ENCODE assay signal across 1 cellular context in the genomic region with DNA sequence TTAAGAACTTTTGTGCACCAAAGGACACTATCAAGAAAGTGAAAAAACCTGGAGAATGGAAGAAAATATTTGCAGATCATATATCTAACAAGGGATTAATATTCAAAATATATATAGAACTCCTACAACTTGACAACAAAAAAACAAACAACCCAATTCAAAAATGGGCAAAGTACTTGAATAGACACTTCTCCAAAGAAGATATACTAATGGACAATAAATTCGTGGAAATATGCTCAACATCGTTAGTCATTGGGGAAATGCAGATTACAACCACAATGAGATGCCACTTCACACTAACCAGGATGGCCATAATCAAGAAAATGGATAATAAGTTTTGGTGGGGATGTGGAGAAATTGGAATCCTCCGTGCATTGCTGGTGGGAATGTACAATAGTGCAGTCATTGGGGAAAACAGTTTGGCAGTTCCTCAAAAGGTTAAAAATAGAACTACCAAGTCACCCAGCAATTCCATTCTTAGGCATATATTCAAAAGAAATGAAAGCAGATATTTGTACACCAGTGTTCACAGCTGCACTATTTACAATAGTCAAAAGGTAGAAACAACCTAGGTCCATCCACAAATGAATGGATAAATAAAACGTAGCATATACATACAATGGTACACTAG.
TF ChIP-seq lines count a peak whose summit lies in the region.

No MANE protein-coding gene starts in this region.

TF ChIP-seq in K562, 482 proteins besides CTCF, POLR2A, EP300 and RAD21:
- no peak for TF ChIP-seq HNRNPLL (IDR thresholded peaks at IDR 0.05; ENCODE audit: low read depth, low read length, poor library complexity, severe bottlenecking)
- no peak for TF ChIP-seq TAL1 (IDR thresholded peaks at IDR 0.05)
- peak in 1 of 2 experiments; percentile 38; a peak in 1 of 4 replicates for TF ChIP-seq TRIM24 (IDR thresholded peaks at IDR 0.05)
- TF ChIP-seq SMAD2 (IDR thresholded peaks at IDR 0.05; ENCODE audit: low read depth, low read length): no peak
- TF ChIP-seq MEF2A (IDR thresholded peaks at IDR 0.05; ENCODE audit: control insufficient read depth, low read depth, low read length): peak; percentile 76; the same call in 1 of the 2 replicates
- TF ChIP-seq NFE2 (IDR thresholded peaks at IDR 0.05; ENCODE audit: low read depth): peak; percentile 27; the same call in 1 of the 2 replicates
- TF ChIP-seq, protein P1, sequence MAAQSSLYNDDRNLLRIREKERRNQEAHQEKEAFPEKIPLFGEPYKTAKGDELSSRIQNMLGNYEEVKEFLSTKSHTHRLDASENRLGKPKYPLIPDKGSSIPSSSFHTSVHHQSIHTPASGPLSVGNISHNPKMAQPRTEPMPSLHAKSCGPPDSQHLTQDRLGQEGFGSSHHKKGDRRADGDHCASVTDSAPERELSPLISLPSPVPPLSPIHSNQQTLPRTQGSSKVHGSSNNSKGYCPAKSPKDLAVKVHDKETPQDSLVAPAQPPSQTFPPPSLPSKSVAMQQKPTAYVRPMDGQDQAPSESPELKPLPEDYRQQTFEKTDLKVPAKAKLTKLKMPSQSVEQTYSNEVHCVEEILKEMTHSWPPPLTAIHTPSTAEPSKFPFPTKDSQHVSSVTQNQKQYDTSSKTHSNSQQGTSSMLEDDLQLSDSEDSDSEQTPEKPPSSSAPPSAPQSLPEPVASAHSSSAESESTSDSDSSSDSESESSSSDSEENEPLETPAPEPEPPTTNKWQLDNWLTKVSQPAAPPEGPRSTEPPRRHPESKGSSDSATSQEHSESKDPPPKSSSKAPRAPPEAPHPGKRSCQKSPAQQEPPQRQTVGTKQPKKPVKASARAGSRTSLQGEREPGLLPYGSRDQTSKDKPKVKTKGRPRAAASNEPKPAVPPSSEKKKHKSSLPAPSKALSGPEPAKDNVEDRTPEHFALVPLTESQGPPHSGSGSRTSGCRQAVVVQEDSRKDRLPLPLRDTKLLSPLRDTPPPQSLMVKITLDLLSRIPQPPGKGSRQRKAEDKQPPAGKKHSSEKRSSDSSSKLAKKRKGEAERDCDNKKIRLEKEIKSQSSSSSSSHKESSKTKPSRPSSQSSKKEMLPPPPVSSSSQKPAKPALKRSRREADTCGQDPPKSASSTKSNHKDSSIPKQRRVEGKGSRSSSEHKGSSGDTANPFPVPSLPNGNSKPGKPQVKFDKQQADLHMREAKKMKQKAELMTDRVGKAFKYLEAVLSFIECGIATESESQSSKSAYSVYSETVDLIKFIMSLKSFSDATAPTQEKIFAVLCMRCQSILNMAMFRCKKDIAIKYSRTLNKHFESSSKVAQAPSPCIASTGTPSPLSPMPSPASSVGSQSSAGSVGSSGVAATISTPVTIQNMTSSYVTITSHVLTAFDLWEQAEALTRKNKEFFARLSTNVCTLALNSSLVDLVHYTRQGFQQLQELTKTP (IDR thresholded peaks at IDR 0.05; ENCODE audit: low read depth in 1 of 2, partially characterized antibody in 2 of 2): peak in 1 of 2 experiments; percentile 99
- 0 out of 2 replicates have a peak, but pooled peaks have one; percentile 37 for TF ChIP-seq TRIM28 (IDR thresholded peaks at IDR 0.05)
- peak; percentile 53; the same call in 1 of the 2 replicates for TF ChIP-seq SPI1 (IDR thresholded peaks at IDR 0.05; ENCODE audit: borderline replicate concordance, low read depth, low read length)
- TF ChIP-seq MEF2D (tag; conservative IDR thresholded peaks at IDR 0.05; ENCODE audit: low read depth): 0 out of 2 replicates have a peak, but pooled peaks have one; percentile 32
TF ChIP-seq in K562: peak in this region for 7.
